In the genomic region with DNA sequence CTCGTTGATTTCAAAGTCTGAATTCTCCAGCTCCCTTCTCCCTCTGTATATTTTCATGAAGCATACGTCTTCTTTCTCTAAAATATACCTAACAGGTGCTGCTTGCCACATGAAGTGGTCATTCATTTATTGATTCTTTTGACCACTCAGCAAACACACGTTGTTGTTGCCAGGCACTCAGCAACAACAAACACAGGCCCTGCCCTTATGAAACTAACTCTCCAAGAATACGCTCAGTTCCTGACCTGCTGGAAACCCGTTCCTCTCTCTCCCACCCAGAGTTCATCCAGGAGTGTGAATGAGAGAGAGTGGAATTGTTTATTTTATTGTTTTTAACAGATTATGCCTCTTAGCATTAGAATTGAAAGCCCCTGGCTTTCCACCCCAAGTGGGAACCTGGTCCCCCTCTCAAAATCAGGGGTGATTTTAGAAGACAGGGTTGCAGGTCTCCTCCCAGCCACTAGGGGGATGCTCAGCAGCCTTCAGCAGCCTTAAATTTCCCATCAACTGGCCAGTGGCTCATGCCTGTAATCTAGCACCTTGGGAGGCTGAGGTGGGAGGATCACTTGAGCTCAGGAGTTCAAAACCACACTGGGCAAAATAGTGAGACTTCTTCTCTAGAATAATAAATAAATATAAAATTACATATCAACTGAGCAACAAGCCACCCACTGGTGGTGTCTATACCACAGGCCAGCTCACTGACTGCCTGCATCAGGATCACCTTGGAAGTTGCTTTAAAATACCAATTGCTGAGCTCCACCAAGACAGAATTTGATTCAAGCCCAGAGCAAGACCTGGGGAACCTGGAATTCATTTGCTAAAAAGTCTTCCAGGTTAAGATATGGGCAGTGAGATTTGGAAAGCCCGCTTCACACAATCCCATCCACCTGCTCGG, we compare ENCODE assay signal across 1 cellular context.
TF ChIP-seq lines count a peak whose summit lies in the region.

No MANE protein-coding gene starts in this region.

TF ChIP-seq in neural cell, 6 proteins besides CTCF, POLR2A, EP300 and RAD21:
- no peak for TF ChIP-seq REST (IDR thresholded peaks at IDR 0.05; ENCODE audit: borderline replicate concordance)
- no peak for TF ChIP-seq POLR2AphosphoS5 (IDR thresholded peaks at IDR 0.05)
- no peak for TF ChIP-seq EZH2 (IDR thresholded peaks at IDR 0.05; ENCODE audit: borderline replicate concordance, insufficient read depth, low read length, poor library complexity, severe bottlenecking)
- TF ChIP-seq MXI1 (conservative IDR thresholded peaks at IDR 0.05; ENCODE audit: poor library complexity, severe bottlenecking) = no peak
- no peak for TF ChIP-seq TAF1 (IDR thresholded peaks at IDR 0.05; ENCODE audit: low read depth)
